In the genomic region with DNA sequence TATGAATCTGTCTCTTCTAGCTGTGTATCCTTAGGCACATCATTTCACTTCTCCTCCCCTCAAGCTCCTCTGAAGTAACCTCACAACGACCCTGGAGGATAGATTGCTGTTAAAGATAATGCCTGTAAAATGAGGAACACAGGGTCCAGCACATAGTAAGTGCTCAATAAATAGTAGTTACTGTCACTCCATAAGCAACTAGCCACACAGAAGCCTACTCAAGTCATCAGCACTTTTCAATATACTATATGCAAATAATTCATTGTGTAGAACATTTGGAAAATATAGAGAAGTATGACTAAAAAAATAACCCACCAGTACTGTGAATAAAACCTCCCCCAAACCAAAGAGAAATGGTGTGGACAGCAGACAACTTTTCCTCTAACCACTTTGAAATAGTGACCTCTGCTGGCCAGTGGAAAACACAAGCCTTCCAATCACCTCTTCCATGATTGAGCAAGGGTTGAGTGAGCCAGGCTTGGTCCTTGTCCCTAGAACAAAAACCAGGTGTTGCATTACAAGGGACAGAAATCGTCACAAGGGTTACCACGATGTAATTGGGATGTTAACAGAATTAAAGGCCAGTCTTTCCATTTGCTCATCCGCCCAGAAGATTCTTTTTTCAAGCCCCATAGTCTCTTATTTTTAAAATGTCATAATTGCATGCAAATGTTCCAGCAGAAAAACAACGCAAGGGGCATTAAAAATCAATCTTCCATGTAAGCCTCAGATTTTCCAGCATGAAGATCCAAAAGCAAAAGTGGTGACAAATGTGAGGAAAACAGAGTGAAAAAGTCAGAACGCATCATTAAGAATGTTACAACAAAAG, we compare ENCODE assay signal across 8 cellular contexts. TPM values are rescaled to one million over a fixed set of nuclear protein-coding genes. Genes with fewer than 3 reads are reported as not detected.
A peak's percentile ranks its signal among the peaks of the same experiment; 100 is the strongest.
DNase-seq lines count a peak whose midpoint lies in the region; ATAC-seq and TF ChIP-seq lines count a peak whose summit lies in the region.

No MANE protein-coding gene starts in this region.

- DNase-seq in ACHN = peak; percentile 65
- peak; percentile 77 for DNase-seq in ELR (ENCODE audit: low read depth)
- DNase-seq in NCI-H1694 treated with DMSO at 0.1 percent for 48 hours (lab: John Stamatoyannopoulos, UW) = peak; percentile 73
- peak; percentile 64 for DNase-seq in WTC11 (ENCODE audit: low spot score)
- DNase-seq in head of caudate nucleus = peak in 23 of 42 donors; percentile 19 to 74 (median 43)
- DNase-seq in gastrocnemius medialis = peak in 1 of 2 donors; percentile 26

- POLR2A ChIA-PET in WTC11 (lab: Charles Lee) = no interaction called here

- H3K4me3 ChIP-seq in gastrocnemius medialis = no peak overlapping the region

- peaks cover 6% of the 10 kb centered on the region for H3K36me3 Mint-ChIP-seq in WTC11

- H3K9me3 Mint-ChIP-seq in WTC11 = peaks cover 3% of the 10 kb centered on the region; the same call in 1 of the 2 replicates

- H3K4me1 Mint-ChIP-seq in WTC11 = peaks cover 5% of the 10 kb centered on the region

- TF ChIP-seq POLR2A in gastrocnemius medialis (IDR thresholded peaks at IDR 0.05) = no peak

- peak; percentile 86 for ATAC-seq in WTC11
- ATAC-seq in gastrocnemius medialis = peak; percentile 54 to 84
- no peak for ATAC-seq in GM18517 (IDR thresholded peaks at IDR 0.05; ENCODE audit: unreplicated experiment)
- ATAC-seq in GM18519 (IDR thresholded peaks at IDR 0.05; ENCODE audit: low FRiP score, unreplicated experiment) = no peak

- intact Hi-C loops in head of caudate nucleus (cut with DNase I) = no loop called here
- intact Hi-C loops in gastrocnemius medialis (cut with DNase I; ENCODE audit: low total_unique reads) = loop anchor here (1.0 kb wide), 1 partner anchor 269 kb away; no protein-coding TSS in a partner anchor

- H3K9me3 ChIP-seq in gastrocnemius medialis = no peaks in the 10 kb centered on the region

- CTCF ChIA-PET in WTC11 (lab: Charles Lee) = interaction anchor here (0.7 to 1.5 kb wide), 7 partner anchors 8 to 269 kb away, joined by 3 to 11 read pairs (median 3); no protein-coding TSS in a partner anchor

- H3K27me3 ChIP-seq in gastrocnemius medialis = no peaks in the 10 kb centered on the region

- no peaks in the 10 kb centered on the region for H3K36me3 ChIP-seq in gastrocnemius medialis

- no peak overlapping the region for H3K27ac ChIP-seq in gastrocnemius medialis

- H3K4me3 Mint-ChIP-seq in WTC11 = no peak overlapping the region

- H3K27ac Mint-ChIP-seq in WTC11 = no peak overlapping the region

- no peaks in the 10 kb centered on the region for H3K27me3 Mint-ChIP-seq in WTC11 (ENCODE audit: low read depth)

- in situ Hi-C loops in ACHN (cut with HindIII; ENCODE audit: low pct_ligation_motif_present, low pct_unique_long_range_greater_than_20kb, low sequenced_read_pairs) = loop anchor here (25.0 kb wide), 1 partner anchor 292 kb away; the partner anchor contains the start of gene DMRTB1
- in situ Hi-C loops in gastrocnemius medialis (cut with MboI; ENCODE audit: low sequenced_read_pairs in 4 of 4) = loop anchor here (10.0 kb wide), 1 partner anchor 270 kb away; no protein-coding TSS in a partner anchor

- H3K4me1 ChIP-seq in gastrocnemius medialis = no peaks in the 10 kb centered on the region

- TF ChIP-seq CTCF in WTC11 (IDR thresholded peaks at IDR 0.05) = peak; percentile 49; the same call in 1 of the 2 replicates
- peak; percentile 39 to 67 (median 48) for TF ChIP-seq CTCF in gastrocnemius medialis (IDR thresholded peaks at IDR 0.05 in 4 of 5, conservative IDR thresholded peaks at IDR 0.05 in 1 of 5)

TF ChIP-seq in WTC11, 78 proteins besides CTCF, POLR2A, EP300 and RAD21:
- TF ChIP-seq NFATC4 (CRISPR knock-in tag; IDR thresholded peaks at IDR 0.05) (no peak), ZNF423 (CRISPR knock-in tag; IDR thresholded peaks at IDR 0.05) (no peak), IRF1 (CRISPR knock-in tag; IDR thresholded peaks at IDR 0.05) (no peak), EMX1 (CRISPR knock-in tag; IDR thresholded peaks at IDR 0.05) (no peak), TEAD1 (CRISPR knock-in tag; IDR thresholded peaks at IDR 0.05) (no peak), PREB (CRISPR knock-in tag; IDR thresholded peaks at IDR 0.05; ENCODE audit: borderline replicate concordance) (no peak)
- TF ChIP-seq, protein P1, sequence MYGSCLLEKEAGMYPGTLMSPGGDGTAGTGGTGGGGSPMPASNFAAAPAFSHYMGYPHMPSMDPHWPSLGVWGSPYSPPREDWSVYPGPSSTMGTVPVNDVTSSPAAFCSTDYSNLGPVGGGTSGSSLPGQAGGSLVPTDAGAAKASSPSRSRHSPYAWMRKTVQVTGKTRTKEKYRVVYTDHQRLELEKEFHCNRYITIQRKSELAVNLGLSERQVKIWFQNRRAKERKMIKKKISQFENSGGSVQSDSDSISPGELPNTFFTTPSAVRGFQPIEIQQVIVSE (CRISPR knock-in tag; IDR thresholded peaks at IDR 0.05; ENCODE audit: borderline replicate concordance) = no peak
- TF ChIP-seq, protein P2, sequence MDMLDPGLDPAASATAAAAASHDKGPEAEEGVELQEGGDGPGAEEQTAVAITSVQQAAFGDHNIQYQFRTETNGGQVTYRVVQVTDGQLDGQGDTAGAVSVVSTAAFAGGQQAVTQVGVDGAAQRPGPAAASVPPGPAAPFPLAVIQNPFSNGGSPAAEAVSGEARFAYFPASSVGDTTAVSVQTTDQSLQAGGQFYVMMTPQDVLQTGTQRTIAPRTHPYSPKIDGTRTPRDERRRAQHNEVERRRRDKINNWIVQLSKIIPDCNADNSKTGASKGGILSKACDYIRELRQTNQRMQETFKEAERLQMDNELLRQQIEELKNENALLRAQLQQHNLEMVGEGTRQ (CRISPR knock-in tag; IDR thresholded peaks at IDR 0.05) = no peak

RNA-seq across cellular contexts. Expression of gene GLIS1, which starts 15.7 kb away (rescaled TPM):
- total RNA-seq in WTC11 (2021) (0.18 to 0.24 TPM (median 0.18 TPM) in 3 replicates), gastrocnemius medialis (not detected)

Comparison
In these comparisons a context has a peak if more than half of its experiments do, and no peak if none do; other contexts are left out.
1. ATAC-seq: peak in WTC11 (single experiment) and gastrocnemius medialis (2 of 2); none in GM18517 (single experiment) and GM18519 (single experiment).